In genomic region chr10:124566222-124566888, GRCh38 we compare ENCODE assay signal across 2 cellular contexts.
TF ChIP-seq lines count a peak whose summit lies in the region.

No MANE protein-coding gene starts in this region.

TF ChIP-seq in HCT116, 20 proteins besides CTCF, POLR2A, EP300 and RAD21 (continued from another document):
- TF ChIP-seq POLR2AphosphoS5 (IDR thresholded peaks at IDR 0.05; ENCODE audit: low read depth, low read length) (no peak), YY1 (IDR thresholded peaks at IDR 0.05; ENCODE audit: extremely low read depth, insufficient replicate concordance, low read depth, low read length) (no peak), EGR1 (IDR thresholded peaks at IDR 0.05; ENCODE audit: low read depth) (no peak), ELF1 (IDR thresholded peaks at IDR 0.05; ENCODE audit: borderline replicate concordance, low read depth) (no peak), MAX (IDR thresholded peaks at IDR 0.05) (no peak), ZBTB33 (IDR thresholded peaks at IDR 0.05; ENCODE audit: extremely low read depth, insufficient replicate concordance, low read length) (no peak), ATF3 (IDR thresholded peaks at IDR 0.05) (no peak), ZFX (IDR thresholded peaks at IDR 0.05) (no peak)

TF ChIP-seq in H1, 55 proteins besides CTCF, POLR2A, EP300 and RAD21:
- TF ChIP-seq SIN3A (conservative IDR thresholded peaks at IDR 0.05 in 1 of 2, IDR thresholded peaks at IDR 0.05 in 1 of 2; ENCODE audit: low read depth in 1 of 2, low read length in 2 of 2) (no peak), BCL11A (IDR thresholded peaks at IDR 0.05; ENCODE audit: low read depth in 2 of 2, low read length in 2 of 2) (no peak), HDAC2 (IDR thresholded peaks at IDR 0.05; ENCODE audit: borderline replicate concordance in 1 of 2, low read depth in 2 of 2, low read length in 2 of 2) (no peak), NANOG (IDR thresholded peaks at IDR 0.05; ENCODE audit: insufficient read depth, low read depth, low read length, poor library complexity, severe bottlenecking) (no peak), GABPA (IDR thresholded peaks at IDR 0.05; ENCODE audit: borderline replicate concordance, insufficient read depth, low read length) (no peak), KDM1A (IDR thresholded peaks at IDR 0.05; ENCODE audit: borderline replicate concordance, low read length) (no peak), EGR1 (IDR thresholded peaks at IDR 0.05; ENCODE audit: borderline replicate concordance, low read depth, low read length) (no peak), CEBPB (IDR thresholded peaks at IDR 0.05; ENCODE audit: low read depth, low read length) (no peak), RBBP5 (IDR thresholded peaks at IDR 0.05; ENCODE audit: borderline replicate concordance, low read depth, low read length) (no peak), ZNF274 (IDR thresholded peaks at IDR 0.05; ENCODE audit: borderline replicate concordance, extremely low read depth, low read length) (no peak), FOSL1 (IDR thresholded peaks at IDR 0.05; ENCODE audit: insufficient read depth, low read depth, low read length) (no peak), CHD2 (IDR thresholded peaks at IDR 0.05; ENCODE audit: low read length) (no peak), SP4 (IDR thresholded peaks at IDR 0.05; ENCODE audit: low read length) (no peak), ATF3 (IDR thresholded peaks at IDR 0.05; ENCODE audit: insufficient read depth, low read depth, low read length) (no peak), CREB1 (IDR thresholded peaks at IDR 0.05) (no peak), TEAD4 (IDR thresholded peaks at IDR 0.05; ENCODE audit: low read depth, low read length) (no peak)
- TF ChIP-seq, protein P1, sequence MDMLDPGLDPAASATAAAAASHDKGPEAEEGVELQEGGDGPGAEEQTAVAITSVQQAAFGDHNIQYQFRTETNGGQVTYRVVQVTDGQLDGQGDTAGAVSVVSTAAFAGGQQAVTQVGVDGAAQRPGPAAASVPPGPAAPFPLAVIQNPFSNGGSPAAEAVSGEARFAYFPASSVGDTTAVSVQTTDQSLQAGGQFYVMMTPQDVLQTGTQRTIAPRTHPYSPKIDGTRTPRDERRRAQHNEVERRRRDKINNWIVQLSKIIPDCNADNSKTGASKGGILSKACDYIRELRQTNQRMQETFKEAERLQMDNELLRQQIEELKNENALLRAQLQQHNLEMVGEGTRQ (IDR thresholded peaks at IDR 0.05; ENCODE audit: low read length), result no peak
TF ChIP-seq in H1: peak in this region for 0.
